ENCODE assay signal across 10 cellular contexts in the genomic region with DNA sequence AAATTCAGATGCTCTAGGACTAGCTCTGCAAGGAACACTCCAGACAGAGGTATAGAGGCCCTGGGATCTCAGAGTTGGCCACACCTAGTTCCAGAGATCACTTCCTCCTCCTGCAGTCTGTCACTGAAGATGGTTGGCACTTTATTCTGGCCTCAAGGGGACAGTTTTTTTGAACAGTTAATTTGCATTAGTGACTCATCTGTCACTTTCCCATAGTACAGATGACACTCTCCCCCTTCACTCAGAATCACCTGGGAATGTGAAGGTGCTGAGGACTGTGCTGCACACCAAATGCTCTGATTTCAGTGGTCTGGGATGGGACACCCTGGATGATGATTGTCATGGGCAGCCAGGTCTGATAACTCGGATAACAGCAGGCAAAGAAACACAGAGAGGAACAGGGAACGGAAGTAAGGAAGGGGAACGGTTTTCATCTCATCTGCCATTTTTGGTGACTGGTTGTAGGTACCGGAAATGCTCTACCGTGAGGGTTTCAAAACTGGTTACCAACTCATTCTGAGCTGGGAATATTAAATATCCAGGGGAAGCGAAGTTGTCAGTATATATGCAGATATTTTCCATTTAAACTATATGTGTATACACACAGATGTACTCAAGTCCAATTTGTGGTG.
A peak's percentile ranks its signal among the peaks of the same experiment; 100 is the strongest.
DNase-seq lines count a peak whose midpoint lies in the region; ATAC-seq and TF ChIP-seq lines count a peak whose summit lies in the region.
"Had no signal": no experiment of that assay in that cellular context is flagged by ENCODE, and none has a peak within 500 bp of the region (broad histone marks: within the 10 kb centered on the region; RNA-seq: fewer than 3 reads in every experiment).

No MANE protein-coding gene starts in this region.

- H3K27ac ChIP-seq in vagina = no peak overlapping the region
- H3K27ac ChIP-seq: pancreas had no signal

- no peak for TF ChIP-seq POLR2A in vagina (IDR thresholded peaks at IDR 0.05)

- no peak for TF ChIP-seq CTCF in vagina (IDR thresholded peaks at IDR 0.05)

- peaks cover 30% of the 10 kb centered on the region for H3K36me3 Mint-ChIP-seq in stimulated activated effector memory CD8-positive, alpha-beta T cell treated with anti-CD3 and anti-CD28 coated beads, Interleukin-12 subunit alpha, Interleukin-12 subunit beta, amount 100 ng/mL, for 72 hours

- ATAC-seq in HG02642 (IDR thresholded peaks at IDR 0.05; ENCODE audit: poor library complexity, unreplicated experiment) = peak; percentile 94
- peak; percentile 67 for ATAC-seq in stimulated activated effector memory CD8-positive, alpha-beta T cell treated with anti-CD3 and anti-CD28 coated beads, Interleukin-12 subunit alpha, Interleukin-12 subunit beta, amount 100 ng/mL, for 72 hours
- ATAC-seq: pancreas had no signal

- DNase-seq in NCI-H2171 treated with DMSO at 0.1 percent for 48 hours (lab: John Stamatoyannopoulos, UW) (peak; percentile 56), NCI-H2171 (lab: John Stamatoyannopoulos, UW) (no peak), vagina (ENCODE audit: extremely low spot score in 2 of 2) (no peak), NCI-H748 treated with DMSO at 0.1 percent for 48 hours (lab: John Stamatoyannopoulos, UW) (no peak), NCI-H1436 treated with DMSO at 0.1 percent for 48 hours (lab: John Stamatoyannopoulos, UW) (no peak)
- DNase-seq in Jurkat, Clone E6-1 (ENCODE audit: low read depth, low spot score) = peak; percentile 12
- no peak for DNase-seq in stimulated activated effector memory CD8-positive, alpha-beta T cell treated with anti-CD3 and anti-CD28 coated beads, Interleukin-12 subunit alpha, Interleukin-12 subunit beta, amount 100 ng/mL, for 72 hours (ENCODE audit: low spot score in 2 of 2)
- DNase-seq: foreskin fibroblast, pancreas had no signal

- no peak overlapping the region for H3K4me3 Mint-ChIP-seq in stimulated activated effector memory CD8-positive, alpha-beta T cell treated with anti-CD3 and anti-CD28 coated beads, Interleukin-12 subunit alpha, Interleukin-12 subunit beta, amount 100 ng/mL, for 72 hours

- intact Hi-C loops in vagina (cut with DNase I) = no loop called here

- H3K9me3 ChIP-seq in vagina = no peaks in the 10 kb centered on the region
- H3K9me3 ChIP-seq: pancreas had no signal

- no peaks in the 10 kb centered on the region for H3K9me3 Mint-ChIP-seq in stimulated activated effector memory CD8-positive, alpha-beta T cell treated with anti-CD3 and anti-CD28 coated beads, Interleukin-12 subunit alpha, Interleukin-12 subunit beta, amount 100 ng/mL, for 72 hours

- no peak overlapping the region for H3K4me3 ChIP-seq in Jurkat, Clone E6-1 (ENCODE audit: low read length)
- no peak overlapping the region for H3K4me3 ChIP-seq in vagina
- H3K4me3 ChIP-seq: pancreas had no signal

- no peaks in the 10 kb centered on the region for H3K4me1 ChIP-seq in vagina
- H3K4me1 ChIP-seq: pancreas had no signal

- H3K27me3 ChIP-seq in vagina = no peaks in the 10 kb centered on the region
- H3K27me3 ChIP-seq: pancreas had no signal

- H3K27ac Mint-ChIP-seq in stimulated activated effector memory CD8-positive, alpha-beta T cell treated with anti-CD3 and anti-CD28 coated beads, Interleukin-12 subunit alpha, Interleukin-12 subunit beta, amount 100 ng/mL, for 72 hours = peak overlapping the region; percentile 21

- H3K4me1 Mint-ChIP-seq in stimulated activated effector memory CD8-positive, alpha-beta T cell treated with anti-CD3 and anti-CD28 coated beads, Interleukin-12 subunit alpha, Interleukin-12 subunit beta, amount 100 ng/mL, for 72 hours = peaks cover 26% of the 10 kb centered on the region

- peaks cover 0 to 4% of the 10 kb centered on the region in 2 donors for H3K36me3 ChIP-seq in vagina
- H3K36me3 ChIP-seq: pancreas had no signal

Comparison
In these comparisons a context has a peak if more than half of its experiments do, and no peak if none do; other contexts are left out.
1. DNase-seq: peak in NCI-H2171 treated with DMSO at 0.1 percent for 48 hours (single experiment) and Jurkat, Clone E6-1 (single experiment); none in NCI-H2171 (single experiment), stimulated activated effector memory CD8-positive, alpha-beta T cell treated with anti-CD3 and anti-CD28 coated beads, Interleukin-12 subunit alpha, Interleukin-12 subunit beta, amount 100 ng/mL, for 72 hours (0 of 2), vagina (0 of 2), NCI-H748 treated with DMSO at 0.1 percent for 48 hours (single experiment) and NCI-H1436 treated with DMSO at 0.1 percent for 48 hours (single experiment).